10 cellular contexts compared by ENCODE assay signal in genomic region chr3:156680243-156680930, GRCh38. TPM values are rescaled to one million over a fixed set of nuclear protein-coding genes. Genes with fewer than 3 reads are reported as not detected.
DNase-seq lines count a peak whose midpoint lies in the region; ATAC-seq, FAIRE-seq and TF ChIP-seq lines count a peak whose summit lies in the region.
"Had no signal": no experiment of that assay in that cellular context is flagged by ENCODE, and none has a peak within 500 bp of the region (broad histone marks: within the 10 kb centered on the region; RNA-seq: fewer than 3 reads in every experiment).

No MANE protein-coding gene starts in this region.

- H3K27ac Mint-ChIP-seq in activated naive CD8-positive, alpha-beta T cell treated with anti-CD3 and anti-CD28 coated beads, Interleukin-2, amount 10 ng/mL, durations not matched to agents 7 days and 5 days = no peak overlapping the region
- H3K27ac Mint-ChIP-seq in memory B cell = peak overlapping the region; percentile 38

- peaks cover 69% of the 10 kb centered on the region for H3K4me1 Mint-ChIP-seq in activated naive CD8-positive, alpha-beta T cell treated with anti-CD3 and anti-CD28 coated beads, Interleukin-2, amount 10 ng/mL, durations not matched to agents 7 days and 5 days
- H3K4me1 Mint-ChIP-seq in memory B cell = peaks cover 44% of the 10 kb centered on the region

- DNase-seq in A549 (ENCODE audit: low read depth in 1 of 2, low spot score in 1 of 2) (no peak), GM12865 (ENCODE audit: low read depth) (no peak), memory B cell (ENCODE audit: low spot score in 2 of 2) (no peak), EL (no peak)
- DNase-seq in activated naive CD8-positive, alpha-beta T cell treated with anti-CD3 and anti-CD28 coated beads, Interleukin-2, amount 10 ng/mL, durations not matched to agents 7 days and 5 days = no peak
- DNase-seq: GDM1, kidney glomerular epithelial cell had no signal

- H3K4me3 ChIP-seq in A549 (no peak overlapping the region), GM12865 (ENCODE audit: low read depth, low read length) (peak overlapping the region; percentile 38; the same call in 1 of the 2 replicates)

- no peaks in the 10 kb centered on the region for H3K9me3 ChIP-seq in A549

- H3K27ac ChIP-seq in A549 = no peak overlapping the region

- ATAC-seq in A549 (no peak), memory B cell (ENCODE audit: low read depth) (no peak), GM19463 (IDR thresholded peaks at IDR 0.05; ENCODE audit: unreplicated experiment) (no peak), esophagus mucosa (no peak), GM18868 (IDR thresholded peaks at IDR 0.05; ENCODE audit: unreplicated experiment) (no peak)
- no peak for ATAC-seq in activated naive CD8-positive, alpha-beta T cell treated with anti-CD3 and anti-CD28 coated beads, Interleukin-2, amount 10 ng/mL, durations not matched to agents 7 days and 5 days (ENCODE audit: low read depth)

- peaks cover 41% of the 10 kb centered on the region for H3K36me3 Mint-ChIP-seq in activated naive CD8-positive, alpha-beta T cell treated with anti-CD3 and anti-CD28 coated beads, Interleukin-2, amount 10 ng/mL, durations not matched to agents 7 days and 5 days
- H3K36me3 Mint-ChIP-seq in memory B cell = peaks cover 23% of the 10 kb centered on the region

- FAIRE-seq in A549 (lab: Jason Lieb, UNC) = no peak

- TF ChIP-seq CTCF in A549 (IDR thresholded peaks at IDR 0.05) (no peak), GM12865 (IDR thresholded peaks at IDR 0.05; ENCODE audit: insufficient read depth, low read depth, low read length, missing control alignments) (no peak)

- POLR2A ChIA-PET in A549 (lab: Yijun Ruan, JAX) = interaction anchor here (1.0 to 1.6 kb wide), 4 partner anchors 9 to 408 kb away, joined by 3 to 7 read pairs (median 4); partner anchors contain the start of gene SSR3
- POLR2A ChIA-PET in activated naive CD8-positive, alpha-beta T cell treated with anti-CD3 and anti-CD28 coated beads, Interleukin-2, amount 10 ng/mL, durations not matched to agents 7 days and 5 days (lab: Charles Lee) = no interaction called here

- CTCF ChIA-PET in A549 (lab: Yijun Ruan, JAX) = interaction anchor here (1.2 to 10.9 kb wide), 4 partner anchors 401 to 457 kb away, joined by 5 to 100 read pairs (median 8); no protein-coding TSS in a partner anchor

- H3K4me2 ChIP-seq in A549 = peak overlapping the region; percentile 44

- H3K9me3 Mint-ChIP-seq in activated naive CD8-positive, alpha-beta T cell treated with anti-CD3 and anti-CD28 coated beads, Interleukin-2, amount 10 ng/mL, durations not matched to agents 7 days and 5 days = no peaks in the 10 kb centered on the region
- no peaks in the 10 kb centered on the region for H3K9me3 Mint-ChIP-seq in memory B cell

- TF ChIP-seq RAD21 in A549 (conservative IDR thresholded peaks at IDR 0.05 in 1 of 2, IDR thresholded peaks at IDR 0.05 in 1 of 2) = no peak

- no peak for TF ChIP-seq POLR2A in A549 (IDR thresholded peaks at IDR 0.05; ENCODE audit: low read length)

- H3K27me3 Mint-ChIP-seq in activated naive CD8-positive, alpha-beta T cell treated with anti-CD3 and anti-CD28 coated beads, Interleukin-2, amount 10 ng/mL, durations not matched to agents 7 days and 5 days = no peaks in the 10 kb centered on the region
- no peaks in the 10 kb centered on the region for H3K27me3 Mint-ChIP-seq in memory B cell

- no peak for TF ChIP-seq EP300 in A549 (IDR thresholded peaks at IDR 0.05)

- 86% methylated on average over 2 of the region's 2 CpGs for WGBS in A549 (ENCODE audit: missing lambda C conversion rate)

- H3K4me3 Mint-ChIP-seq in activated naive CD8-positive, alpha-beta T cell treated with anti-CD3 and anti-CD28 coated beads, Interleukin-2, amount 10 ng/mL, durations not matched to agents 7 days and 5 days = peak overlapping the region; percentile 41
- peak overlapping the region; percentile 32 for H3K4me3 Mint-ChIP-seq in memory B cell

- H3K4me1 ChIP-seq in A549 = peaks cover 77% of the 10 kb centered on the region

TF ChIP-seq in A549, 52 proteins besides CTCF, POLR2A, EP300 and RAD21:
- TF ChIP-seq GATA3 (IDR thresholded peaks at IDR 0.05; ENCODE audit: borderline replicate concordance) (no peak), RARB (CRISPR knock-in tag; IDR thresholded peaks at IDR 0.05) (no peak), HMGXB4 (CRISPR knock-in tag; IDR thresholded peaks at IDR 0.05; ENCODE audit: borderline replicate concordance) (no peak), JUN (IDR thresholded peaks at IDR 0.05) (no peak), ZSCAN20 (CRISPR knock-in tag; IDR thresholded peaks at IDR 0.05) (no peak), CEBPB (IDR thresholded peaks at IDR 0.05) (no peak), RCOR1 (IDR thresholded peaks at IDR 0.05; ENCODE audit: low read depth, low read length) (no peak), TFCP2L1 (CRISPR knock-in tag; IDR thresholded peaks at IDR 0.05) (peak; percentile 18; the same call in 1 of the 2 replicates)

RNA-seq across cellular contexts. Expression of gene TIPARP, which starts 6.0 kb away (rescaled TPM):
- 16.5 and 16.7 TPM in 2 replicates for polyA plus RNA-seq in A549 (2011; rRNA removed)
- polyA plus RNA-seq in A549 (2012; cell fraction: cytosol; rRNA removed) = 8.3 and 10.4 TPM in 2 replicates
- 6.4 and 9.5 TPM in 2 replicates for polyA plus RNA-seq in A549 (2012; cell fraction: nucleus; rRNA removed)
- 11.8 to 13.8 TPM (median 13.3 TPM) in 3 replicates for polyA plus RNA-seq in A549 (2017; fragmentation: RNase III; extraction: RNeasy Plus Mini Kit Qiagen cat#74134 plus additional on column Dnase treatment)
- polyA minus RNA-seq in A549 (2011; rRNA and poly(A)+ RNA removed) = 32.6 and 35.8 TPM in 2 replicates
- 10 to 100 TPM; 50.9 to 59.9 TPM for total RNA-seq in activated naive CD8-positive, alpha-beta T cell treated with anti-CD3 and anti-CD28 coated beads, Interleukin-2, amount 10 ng/mL, durations not matched to agents 7 days and 5 days
- 34.4 TPM for total RNA-seq in esophagus mucosa
